ENCODE assay signal across 9 cellular contexts in genomic region chr14:49693738-49694130, GRCh38. TPM values are rescaled to one million over a fixed set of nuclear protein-coding genes. Genes with fewer than 3 reads are reported as not detected.
DNase-seq lines count a peak whose midpoint lies in the region; TF ChIP-seq lines count a peak whose summit lies in the region.
"Not testable (repeated sequence)": the region's sequence is repeated elsewhere in the genome, so short reads cannot be mapped to it uniquely, and the experiment has no call there.
"Had no signal": no experiment of that assay in that cellular context is flagged by ENCODE, and none has a peak within 500 bp of the region (broad histone marks: within the 10 kb centered on the region; RNA-seq: fewer than 3 reads in every experiment).

No MANE protein-coding gene starts in this region.

- CTCF ChIA-PET in Calu3 (lab: Charles Lee) = interaction anchor here (0.9 kb wide), 1 partner anchor 47 kb away, joined by 3 read pairs; no protein-coding TSS in a partner anchor
- CTCF ChIA-PET in MCF 10A (lab: Yijun Ruan, JAX) = not testable (repeated sequence)

- H3K4me1 ChIP-seq in mesenchymal stem cell (ENCODE audit: control insufficient read depth, insufficient read depth, low read depth, low read length); prostate gland (replicated peaks): not testable (repeated sequence)
- H3K4me1 ChIP-seq in tibial nerve = peaks cover 0 to 33% (median 8%) of the 10 kb centered on the region in 4 donors

- TF ChIP-seq POLR2A in prostate gland (IDR thresholded peaks at IDR 0.05); tibial nerve (IDR thresholded peaks at IDR 0.05): not testable (repeated sequence)

- H2BK12ac ChIP-seq in mesenchymal stem cell (ENCODE audit: low read length in 2 of 2) = not testable (repeated sequence)

- H2AK5ac ChIP-seq in mesenchymal stem cell (ENCODE audit: low read length, severe bottlenecking) = not testable (repeated sequence)

- H3K4me3 Mint-ChIP-seq in Calu3 (ENCODE audit: low read depth, unreplicated experiment) = peak overlapping the region; percentile 61
- H3K4me3 Mint-ChIP-seq in MCF 10A (ENCODE audit: unreplicated experiment) = peak overlapping the region; percentile 53

- H3K23ac ChIP-seq in mesenchymal stem cell (ENCODE audit: low read length in 2 of 2) = not testable (repeated sequence)

- not testable (repeated sequence) for DNase-seq in Calu3; MCF 10A (ENCODE audit: unreplicated experiment); fibroblast of villous mesenchyme (ENCODE audit: low read depth); mesenchymal stem cell; prostate gland (ENCODE audit: low spot score); tibial nerve (ENCODE audit: low spot score in 2 of 2)
- peak; percentile 36 for DNase-seq in NCI-H748 (lab: John Stamatoyannopoulos, UW; ENCODE audit: unreplicated experiment)
- DNase-seq in activated CD4-positive, alpha-beta T cell treated with anti-CD3 and anti-CD28 coated beads, Interleukin-2, amount 50 U/mL, for 48 hours = peak; percentile 16 to 18

- H3K27ac ChIP-seq in mesenchymal stem cell (ENCODE audit: low read length, poor library complexity, severe bottlenecking) = not testable (repeated sequence)
- peak overlapping the region; percentile 93 to 96 for H3K27ac ChIP-seq in prostate gland
- peak overlapping the region; percentile 87 to 97 (median 96) for H3K27ac ChIP-seq in tibial nerve

- H4K91ac ChIP-seq in mesenchymal stem cell (ENCODE audit: low read length) = not testable (repeated sequence)

- H4K8ac ChIP-seq in mesenchymal stem cell (ENCODE audit: low read length) = peak overlapping the region; percentile 54

- H3K79me1 ChIP-seq in mesenchymal stem cell (replicated peaks; ENCODE audit: low read length, poor library complexity, severe bottlenecking) = not testable (repeated sequence)

- H3K4ac ChIP-seq in mesenchymal stem cell (ENCODE audit: low read depth in 1 of 2, low read length in 2 of 2) = not testable (repeated sequence)

- peak overlapping the region; percentile 61 for H3K4me2 ChIP-seq in mesenchymal stem cell (ENCODE audit: low read length, poor library complexity, severe bottlenecking)

- not testable (repeated sequence) for H3K27me3 Mint-ChIP-seq in Calu3 (ENCODE audit: unreplicated experiment); MCF 10A (ENCODE audit: insufficient read depth, unreplicated experiment)

- not testable (repeated sequence) for H2BK5ac ChIP-seq in mesenchymal stem cell (ENCODE audit: low read depth, low read length, poor library complexity, severe bottlenecking)

- H2AFZ ChIP-seq in mesenchymal stem cell (ENCODE audit: low read depth, low read length) = not testable (repeated sequence)

- H3K4me3 ChIP-seq in fibroblast of villous mesenchyme (ENCODE audit: low read depth, low read length) = peak overlapping the region; percentile 73
- H3K4me3 ChIP-seq in mesenchymal stem cell (ENCODE audit: insufficient read depth in 1 of 2, low read depth in 1 of 2, low read length in 2 of 2) = peak overlapping the region; percentile 52 to 83
- H3K4me3 ChIP-seq in prostate gland = peak overlapping the region; percentile 70 to 76
- peak overlapping the region; percentile 64 to 94 (median 72) for H3K4me3 ChIP-seq in tibial nerve

- H3K14ac ChIP-seq in mesenchymal stem cell (ENCODE audit: low read length in 2 of 2) = not testable (repeated sequence)

- H3K27ac Mint-ChIP-seq in Calu3 (ENCODE audit: unreplicated experiment); MCF 10A (ENCODE audit: low read depth, unreplicated experiment): not testable (repeated sequence)

- H3K36me3 Mint-ChIP-seq in Calu3 (ENCODE audit: insufficient read depth, unreplicated experiment) = peaks cover 16% of the 10 kb centered on the region
- H3K36me3 Mint-ChIP-seq in MCF 10A (ENCODE audit: insufficient read depth, unreplicated experiment) = not testable (repeated sequence)

- not testable (repeated sequence) for H3K27me3 ChIP-seq in mesenchymal stem cell (ENCODE audit: control insufficient read depth in 1 of 2, insufficient read depth in 1 of 2, low read length in 2 of 2); prostate gland (replicated peaks; ENCODE audit: insufficient read depth); tibial nerve

- H3K9me3 ChIP-seq in mesenchymal stem cell (ENCODE audit: control insufficient read depth, low read length); prostate gland; tibial nerve: not testable (repeated sequence)

- not testable (repeated sequence) for H3K36me3 ChIP-seq in mesenchymal stem cell (ENCODE audit: control insufficient read depth in 1 of 2, insufficient read depth in 2 of 2, low read depth in 1 of 2, low read length in 2 of 2); prostate gland; tibial nerve

- BruUV-seq in Calu3 (replicated peaks; lab: Mats Ljungman, UMichigan); MCF 10A (replicated peaks; lab: Mats Ljungman, UMichigan): not testable (repeated sequence)

- H3K9me3 Mint-ChIP-seq in Calu3 (ENCODE audit: low read depth, unreplicated experiment); MCF 10A (ENCODE audit: unreplicated experiment): not testable (repeated sequence)

- H2BK120ac ChIP-seq in mesenchymal stem cell (ENCODE audit: low read depth, low read length) = not testable (repeated sequence)

- not testable (repeated sequence) for H2BK15ac ChIP-seq in mesenchymal stem cell (ENCODE audit: low read depth, poor library complexity, severe bottlenecking)

- intact Hi-C loops in Calu3 (cut with micrococcal nuclease; ENCODE audit: unreplicated experiment) (loop anchor here (5.0 kb wide), 1 partner anchor 74 kb away; the partner anchor contains the start of gene KLHDC2), prostate gland (cut with DNase I) (loop anchor here (1.0 to 5.0 kb wide), 2 partner anchors 59 to 74 kb away; partner anchors contain the start of gene KLHDC2)
- intact Hi-C loops in MCF 10A (cut with micrococcal nuclease) = not testable (repeated sequence)

- TF ChIP-seq CTCF in Calu3 (IDR thresholded peaks at IDR 0.05; ENCODE audit: unreplicated experiment); MCF 10A (IDR thresholded peaks at IDR 0.05; ENCODE audit: unreplicated experiment); fibroblast of villous mesenchyme (IDR thresholded peaks at IDR 0.05; ENCODE audit: insufficient read depth, low read depth, low read length); prostate gland (IDR thresholded peaks at IDR 0.05); tibial nerve (IDR thresholded peaks at IDR 0.05): not testable (repeated sequence)

- peak overlapping the region; percentile 43 to 52 for H3K18ac ChIP-seq in mesenchymal stem cell (ENCODE audit: low read depth in 1 of 2, low read length in 2 of 2)

- not testable (repeated sequence) for TF ChIP-seq EP300 in tibial nerve (IDR thresholded peaks at IDR 0.05)

- POLR2A ChIA-PET in MCF 10A (lab: Yijun Ruan, JAX) = interaction anchor here (0.8 to 2.7 kb wide), 4 partner anchors 14 to 76 kb away, joined by 3 to 16 read pairs (median 4); partner anchors contain the start of genes KLHDC2, MGAT2 and RPL36AL

- peaks cover 27% of the 10 kb centered on the region for H3K4me1 Mint-ChIP-seq in Calu3 (ENCODE audit: low read depth, unreplicated experiment)
- H3K4me1 Mint-ChIP-seq in MCF 10A (ENCODE audit: insufficient read depth, unreplicated experiment) = not testable (repeated sequence)

- H3K9ac ChIP-seq in mesenchymal stem cell (ENCODE audit: low read length) = peak overlapping the region; percentile 92

- WGBS in mesenchymal stem cell = 34% methylated on average over 11 of the region's 14 CpGs
- 17% methylated on average over 14 of the region's 14 CpGs for WGBS in prostate gland
- 25 to 42% methylated on average over 6 to 10 of the region's 14 CpGs for WGBS in tibial nerve, 2 donors

RNA-seq across cellular contexts. Expression of gene KLHDC1, which starts 0.8 kb away (rescaled TPM):
- 0.49 and 0.99 TPM in 2 replicates for total RNA-seq in Calu3 (2022)
- 0.35 and 0.52 TPM in 2 replicates for total RNA-seq in MCF 10A (2022)
- total RNA-seq in fibroblast of villous mesenchyme = 2.6 and 3.0 TPM in 2 replicates
- 0.70 TPM for polyA plus RNA-seq in mesenchymal stem cell (2013, experiment 1 of 2)
- polyA plus RNA-seq in mesenchymal stem cell (2013, experiment 2 of 2) = 0.84 TPM
- 1 to 10 TPM; 4.6 to 7.7 TPM for total RNA-seq in prostate gland
- total RNA-seq in tibial nerve = 10 to 100 TPM in 3 of 4 donors, 1 to 10 TPM in 1; 6.6 to 20.3 (median 16.1) TPM
- total RNA-seq: HT-29 had no signal

RNA-seq across cellular contexts. Expression of gene POLE2, which starts 5.7 kb away (rescaled TPM):
- total RNA-seq in Calu3 (2022) = 13.2 and 14.2 TPM in 2 replicates
- 1.9 and 3.8 TPM in 2 replicates for total RNA-seq in MCF 10A (2022)
- total RNA-seq in fibroblast of villous mesenchyme = 14.2 and 17.3 TPM in 2 replicates
- polyA plus RNA-seq in mesenchymal stem cell (2013, experiment 1 of 2) = 4.0 TPM
- polyA plus RNA-seq in mesenchymal stem cell (2013, experiment 2 of 2) = 4.6 TPM
- total RNA-seq in prostate gland = 1 to 10 TPM; 3.2 to 5.8 TPM
- total RNA-seq in tibial nerve = 1 to 10 TPM; 1.1 to 9.6 (median 1.9) TPM

RNA-seq across cellular contexts. Expression of gene DNAAF2, which starts 58.7 kb away (rescaled TPM):
- total RNA-seq in Calu3 (2022) (11.3 and 13.2 TPM in 2 replicates), MCF 10A (2022) (6.8 and 9.9 TPM in 2 replicates), fibroblast of villous mesenchyme (8.4 and 11.7 TPM in 2 replicates), prostate gland (10 to 100 TPM; 11.2 to 11.9 TPM), tibial nerve (10 to 100 TPM in 2 of 4 donors, 1 to 10 TPM in 2; 7.8 to 17.2 (median 9.6) TPM)
- polyA plus RNA-seq in mesenchymal stem cell (2013, experiment 1 of 2) = 5.2 TPM
- 6.0 TPM for polyA plus RNA-seq in mesenchymal stem cell (2013, experiment 2 of 2)
